23 cellular contexts compared by ENCODE assay signal in the genomic region with DNA sequence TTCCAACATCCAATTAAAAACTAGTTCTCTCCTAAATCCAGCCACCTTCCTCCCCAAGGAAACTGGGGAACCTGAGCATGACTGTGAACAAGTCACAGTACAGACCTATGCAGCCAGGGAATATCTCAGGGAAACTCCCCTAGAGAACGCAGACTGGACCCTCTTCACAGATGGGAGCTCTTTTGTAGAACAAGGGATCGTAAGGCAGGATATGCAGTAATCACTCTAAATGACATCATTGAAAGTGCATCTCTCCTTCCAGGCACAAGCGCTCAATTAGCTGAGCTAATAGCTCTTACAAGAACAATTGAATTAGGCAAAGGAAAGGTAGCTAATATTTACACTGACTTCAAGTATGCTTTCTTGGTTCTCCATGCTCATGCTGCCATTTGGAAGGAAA.
DNase-seq lines count a peak whose midpoint lies in the region; ATAC-seq, FAIRE-seq and TF ChIP-seq lines count a peak whose summit lies in the region.
"Had no signal": no experiment of that assay in that cellular context is flagged by ENCODE, and none has a peak within 500 bp of the region (broad histone marks: within the 10 kb centered on the region; RNA-seq: fewer than 3 reads in every experiment).

No MANE protein-coding gene starts in this region.

- no peak for TF ChIP-seq CTCF in HepG2 (CRISPR knock-in tag; IDR thresholded peaks at IDR 0.05)
- no peak for TF ChIP-seq CTCF in right lobe of liver (IDR thresholded peaks at IDR 0.05)
- no peak for TF ChIP-seq CTCF in HEK293 (tag by site-specific recombination; IDR thresholded peaks at IDR 0.05)

- in situ Hi-C loops in HepG2 (cut with HindIII; ENCODE audit: extremely low pct_ligation_motif_present, low pct_unique_long_range_greater_than_20kb): no loop called here

- H3K9me3 ChIP-seq in HepG2 (ENCODE audit: low read length) (peaks cover 97% of the 10 kb centered on the region), right lobe of liver (no peaks in the 10 kb centered on the region), HEK293 (ENCODE audit: control insufficient read depth, insufficient read depth, low read depth, low read length) (peaks cover under 1% of the 10 kb centered on the region)
- H3K9me3 ChIP-seq: Caco-2 had no signal

- no TSS peak for BruUV-seq in HepG2 (replicated peaks; lab: Mats Ljungman, UMichigan)

- FAIRE-seq in HepG2 (lab: Jason Lieb, UNC): no peak
- peak; percentile 69 for FAIRE-seq in urothelium cell line (lab: Jason Lieb, UNC)
- FAIRE-seq: A204.1, D721Med, G401.6, GM12891, GM19239 had no signal

- no peak overlapping the region for H2AFZ ChIP-seq in HepG2 (ENCODE audit: low read length)

- CTCF ChIA-PET in HepG2 (lab: Yijun Ruan, JAX; ENCODE audit: low intra/inter-chr PET ratio, low total read pairs): no interaction called here
- CTCF ChIA-PET in HEK293 (lab: Yijun Ruan, JAX): interaction anchor here (0.5 to 1.8 kb wide), 4 partner anchors 14 to 828 kb away, joined by 3 to 4 read pairs (median 4); no protein-coding TSS in a partner anchor

- TF ChIP-seq RAD21 in HepG2 (CRISPR knock-in tag; IDR thresholded peaks at IDR 0.05): no peak

- H3K4me2 ChIP-seq in HepG2 (ENCODE audit: low read depth, low read length): no peak overlapping the region
- H3K4me2 ChIP-seq: BLaER1 treated with 17β-estradiol and CSF1 and Interleukin-3, amounts not matched to agents 10 nM and 100 nM had no signal

- no peak overlapping the region for H3K4me3 ChIP-seq in HepG2 (replicated peaks in 1 of 3; ENCODE audit: insufficient read depth in 1 of 3, low read depth in 2 of 3, low read length in 3 of 3)
- H3K4me3 ChIP-seq in right lobe of liver: no peak overlapping the region
- H3K4me3 ChIP-seq in HEK293 (ENCODE audit: low read depth, low read length): no peak overlapping the region
- H3K4me3 ChIP-seq: BLaER1 treated with 17β-estradiol and CSF1 and Interleukin-3, amounts not matched to agents 10 nM and 100 nM had no signal

- no peak for ATAC-seq in HepG2
- ATAC-seq in right lobe of liver: no peak
- ATAC-seq in esophagus mucosa: no peak
- ATAC-seq: CD8-positive, alpha-beta T cell had no signal

- H3K9ac ChIP-seq in HepG2 (ENCODE audit: insufficient read depth, low read depth, low read length): no peak overlapping the region
- H3K9ac ChIP-seq: BLaER1 treated with 17β-estradiol and CSF1 and Interleukin-3, amounts not matched to agents 10 nM and 100 nM had no signal

- H3K27me3 ChIP-seq in HepG2 (ENCODE audit: control insufficient read depth in 1 of 2, insufficient read depth in 2 of 2, low read length in 2 of 2) (no peaks in the 10 kb centered on the region), right lobe of liver (no peaks in the 10 kb centered on the region)
- H3K27me3 ChIP-seq: BLaER1 treated with 17β-estradiol and CSF1 and Interleukin-3, amounts not matched to agents 10 nM and 100 nM had no signal

- DNase-seq in HepG2 (ENCODE audit: low spot score): no peak
- DNase-seq in right lobe of liver: no peak
- DNase-seq in islet precursor cell: peak; percentile 11
- DNase-seq in urothelium cell line (ENCODE audit: low spot score): no peak
- DNase-seq in stimulated activated CD4-positive, alpha-beta T cell treated with anti-CD3 and anti-CD28 coated beads, Interleukin-4, amount 100 ng/mL, for 1 hour: no peak
- DNase-seq in NCI-H748 treated with DMSO at 0.1 percent for 48 hours (lab: John Stamatoyannopoulos, UW): no peak
- DNase-seq: 8988T; AML-193; Caco-2; Calu3; CD4-positive, alpha-beta T cell; CD8-positive, alpha-beta T cell; DMS79 treated with DMSO at 0.1 percent for 48 hours; GF-D8 had no signal

- H3K27ac ChIP-seq in HepG2 (ENCODE audit: extremely low read length, insufficient read depth, low read length) (no peak overlapping the region), right lobe of liver (no peak overlapping the region), HEK293 (ENCODE audit: extremely low read depth, low read depth, low read length) (no peak overlapping the region)
- H3K27ac ChIP-seq: BLaER1 treated with 17β-estradiol and CSF1 and Interleukin-3, amounts not matched to agents 10 nM and 100 nM; C4-2B had no signal

- H3K79me2 ChIP-seq in HepG2 (ENCODE audit: insufficient read depth, low read length): no peaks in the 10 kb centered on the region

- H4K20me1 ChIP-seq in HepG2 (ENCODE audit: insufficient read depth, low read length): no peaks in the 10 kb centered on the region
- H4K20me1 ChIP-seq: BLaER1 treated with 17β-estradiol and CSF1 and Interleukin-3, amounts not matched to agents 10 nM and 100 nM had no signal

- TF ChIP-seq EP300 in HepG2 (IDR thresholded peaks at IDR 0.05; ENCODE audit: low read depth in 2 of 2, low read length in 2 of 2) (no peak), HepG2 (CRISPR knock-in tag; IDR thresholded peaks at IDR 0.05; ENCODE audit: borderline replicate concordance) (no peak)

- POLR2A ChIA-PET in HepG2 (lab: Yijun Ruan, JAX): no interaction called here
- POLR2A ChIA-PET in HEK293 (lab: Yijun Ruan, JAX): no interaction called here

- H3K4me1 ChIP-seq in HepG2 (ENCODE audit: insufficient read depth, low read length) (no peaks in the 10 kb centered on the region), right lobe of liver (no peaks in the 10 kb centered on the region), HEK293 (ENCODE audit: control insufficient read depth, insufficient read depth, low read length) (no peaks in the 10 kb centered on the region)
- H3K4me1 ChIP-seq: Caco-2 had no signal

- no peak for TF ChIP-seq POLR2A in HepG2 (IDR thresholded peaks at IDR 0.05; ENCODE audit: insufficient read depth in 1 of 2, low read depth in 2 of 2, low read length in 2 of 2)
- no peak for TF ChIP-seq POLR2A in right lobe of liver (IDR thresholded peaks at IDR 0.05)

- H3K36me3 ChIP-seq in HepG2 (replicated peaks in 1 of 2; ENCODE audit: control insufficient read depth in 1 of 2, insufficient read depth in 2 of 2, low read length in 2 of 2) (no peaks in the 10 kb centered on the region), right lobe of liver (no peaks in the 10 kb centered on the region), HEK293 (ENCODE audit: control insufficient read depth in 2 of 2, insufficient read depth in 1 of 2, low read length in 2 of 2) (no peaks in the 10 kb centered on the region)

- intact Hi-C loops in HepG2 (cut with micrococcal nuclease; ENCODE audit: unreplicated experiment) (no loop called here), right lobe of liver (cut with DNase I) (no loop called here)

- 4% methylated on average over 3 of the region's 3 CpGs for WGBS in HepG2 (ENCODE audit: low lambda C conversion rate)
- 69% methylated on average over 3 of the region's 3 CpGs for WGBS in right lobe of liver (ENCODE audit: insufficient coverage, low coverage, low lambda C conversion rate, missing lambda C conversion rate)

TF ChIP-seq in HepG2, 621 proteins besides CTCF, POLR2A, EP300 and RAD21:
- TF ChIP-seq ZNF83 (CRISPR knock-in tag; IDR thresholded peaks at IDR 0.05; ENCODE audit: borderline replicate concordance) (no peak), ATF7 (IDR thresholded peaks at IDR 0.05) (peak; percentile 39; the same call in 1 of the 2 replicates), ATF7 (CRISPR knock-in tag; IDR thresholded peaks at IDR 0.05) (no peak)
TF ChIP-seq in HepG2: peak in this region for 1.

TF ChIP-seq in HEK293, 187 proteins besides CTCF, POLR2A, EP300 and RAD21:
- TF ChIP-seq YY1 (tag by site-specific recombination; IDR thresholded peaks at IDR 0.05): no peak
- TF ChIP-seq, protein P1, sequence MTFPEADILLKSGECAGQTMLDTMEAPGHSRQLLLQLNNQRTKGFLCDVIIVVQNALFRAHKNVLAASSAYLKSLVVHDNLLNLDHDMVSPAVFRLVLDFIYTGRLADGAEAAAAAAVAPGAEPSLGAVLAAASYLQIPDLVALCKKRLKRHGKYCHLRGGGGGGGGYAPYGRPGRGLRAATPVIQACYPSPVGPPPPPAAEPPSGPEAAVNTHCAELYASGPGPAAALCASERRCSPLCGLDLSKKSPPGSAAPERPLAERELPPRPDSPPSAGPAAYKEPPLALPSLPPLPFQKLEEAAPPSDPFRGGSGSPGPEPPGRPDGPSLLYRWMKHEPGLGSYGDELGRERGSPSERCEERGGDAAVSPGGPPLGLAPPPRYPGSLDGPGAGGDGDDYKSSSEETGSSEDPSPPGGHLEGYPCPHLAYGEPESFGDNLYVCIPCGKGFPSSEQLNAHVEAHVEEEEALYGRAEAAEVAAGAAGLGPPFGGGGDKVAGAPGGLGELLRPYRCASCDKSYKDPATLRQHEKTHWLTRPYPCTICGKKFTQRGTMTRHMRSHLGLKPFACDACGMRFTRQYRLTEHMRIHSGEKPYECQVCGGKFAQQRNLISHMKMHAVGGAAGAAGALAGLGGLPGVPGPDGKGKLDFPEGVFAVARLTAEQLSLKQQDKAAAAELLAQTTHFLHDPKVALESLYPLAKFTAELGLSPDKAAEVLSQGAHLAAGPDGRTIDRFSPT (tag by site-specific recombination; IDR thresholded peaks at IDR 0.05): no peak
- no peak for TF ChIP-seq OVOL3 (tag by site-specific recombination; IDR thresholded peaks at IDR 0.05)
- peak; percentile 75 for TF ChIP-seq ATF2 (tag by site-specific recombination; IDR thresholded peaks at IDR 0.05; ENCODE audit: low read depth)
- TF ChIP-seq ZNF549 (tag by site-specific recombination; IDR thresholded peaks at IDR 0.05): no peak
- no peak for TF ChIP-seq SP3 (tag by site-specific recombination; IDR thresholded peaks at IDR 0.05)
- TF ChIP-seq ZNF624 (tag by site-specific recombination; IDR thresholded peaks at IDR 0.05): no peak
- no peak for TF ChIP-seq ZNF830 (tag by site-specific recombination; IDR thresholded peaks at IDR 0.05; ENCODE audit: low read depth)

Comparison
In these comparisons a context has a peak if more than half of its experiments do, and no peak if none do; other contexts are left out.
1. Of the 63 proteins assayed by ChIP-seq in both HepG2 and HEK293: peak only in HepG2: none; only in HEK293: ATF2; in both: none; in neither: 62.